Comparison of ENCODE assay signal across 17 cellular contexts in the genomic region with DNA sequence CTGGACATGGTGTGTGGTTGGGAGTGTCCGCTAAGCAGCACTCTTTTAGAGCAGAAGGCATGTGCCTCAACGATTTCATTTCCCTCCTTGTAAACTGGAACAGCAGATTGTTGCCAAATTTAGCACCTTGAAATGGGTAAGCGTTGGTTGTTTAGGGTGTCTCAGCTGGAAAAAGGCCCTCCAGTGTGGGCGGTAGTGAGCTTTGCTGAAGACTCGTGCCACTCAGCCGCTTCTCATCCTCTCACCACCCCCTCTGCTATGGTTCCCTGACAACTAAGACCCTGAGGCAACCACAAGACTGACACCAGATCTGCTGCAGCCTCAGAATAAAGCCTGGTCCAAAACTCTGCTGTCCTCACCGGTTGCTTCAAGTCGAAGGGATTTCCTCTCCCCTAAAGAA.
"Had no signal": no experiment of that assay in that cellular context is flagged by ENCODE, and none has a peak within 500 bp of the region (broad histone marks: within the 10 kb centered on the region; RNA-seq: fewer than 3 reads in every experiment).

No MANE protein-coding gene starts in this region.

- H3K4me3 ChIP-seq: dorsolateral prefrontal cortex had no signal

- H3K9me3 Mint-ChIP-seq: activated naive CD4-positive, alpha-beta T cell treated with anti-CD3 and anti-CD28 coated beads, Interleukin-2, amount 50 U/mL, for 24 hours; brain; mesothelial cell of epicardium; stimulated activated naive CD8-positive, alpha-beta T cell treated with anti-CD3 and anti-CD28 coated beads, Interleukin-15, amount 100 ng/mL, for 72 hours; type B pancreatic cell had no signal

- H3K27ac Mint-ChIP-seq: mesothelial cell of epicardium, type B pancreatic cell had no signal

- DNase-seq: activated CD8-positive, alpha-beta memory T cell treated with anti-CD3 and anti-CD28 coated beads, Interleukin-2, amount 50 U/mL, for 4 hours; activated effector memory CD4-positive, alpha-beta T cell treated with anti-CD3 and anti-CD28 coated beads, Interleukin-2, amount 50 U/mL, for 16 hours; activated T-cell treated with anti-CD3 and anti-CD28 coated beads, Interleukin-2, amount 50 U/mL, for 48 hours; central memory CD4-positive, alpha-beta T cell; foreskin keratinocyte; glutamatergic neuron; hippocampal formation; retina; stimulated activated CD8-positive, alpha-beta memory T cell treated with anti-CD3 and anti-CD28 coated beads, Interleukin-4, amount 100 ng/mL, for 48 hours; stimulated activated naive CD8-positive, alpha-beta T cell treated with anti-CD3 and anti-CD28 coated beads, Interleukin-15, amount 100 ng/mL, for 72 hours; T1000 had no signal

- H3K4me1 ChIP-seq: foreskin keratinocyte had no signal

- H3K27me3 Mint-ChIP-seq: activated naive CD4-positive, alpha-beta T cell treated with anti-CD3 and anti-CD28 coated beads, Interleukin-2, amount 50 U/mL, for 24 hours; brain; stimulated activated naive CD8-positive, alpha-beta T cell treated with anti-CD3 and anti-CD28 coated beads, Interleukin-15, amount 100 ng/mL, for 72 hours; type B pancreatic cell had no signal

- H3K27ac ChIP-seq: epithelial cell of prostate, foreskin keratinocyte had no signal

- H3K4me3 Mint-ChIP-seq: activated naive CD4-positive, alpha-beta T cell treated with anti-CD3 and anti-CD28 coated beads, Interleukin-2, amount 50 U/mL, for 24 hours; brain; mesothelial cell of epicardium; stimulated activated naive CD8-positive, alpha-beta T cell treated with anti-CD3 and anti-CD28 coated beads, Interleukin-15, amount 100 ng/mL, for 72 hours; type B pancreatic cell had no signal

- H3K27me3 ChIP-seq: dorsolateral prefrontal cortex, foreskin keratinocyte had no signal

- ATAC-seq: foreskin keratinocyte; stimulated activated naive CD8-positive, alpha-beta T cell treated with anti-CD3 and anti-CD28 coated beads, Interleukin-15, amount 100 ng/mL, for 72 hours had no signal

- H3K4me1 Mint-ChIP-seq: brain, mesothelial cell of epicardium had no signal
